Comparison of ENCODE assay signal across 8 cellular contexts in the genomic region with DNA sequence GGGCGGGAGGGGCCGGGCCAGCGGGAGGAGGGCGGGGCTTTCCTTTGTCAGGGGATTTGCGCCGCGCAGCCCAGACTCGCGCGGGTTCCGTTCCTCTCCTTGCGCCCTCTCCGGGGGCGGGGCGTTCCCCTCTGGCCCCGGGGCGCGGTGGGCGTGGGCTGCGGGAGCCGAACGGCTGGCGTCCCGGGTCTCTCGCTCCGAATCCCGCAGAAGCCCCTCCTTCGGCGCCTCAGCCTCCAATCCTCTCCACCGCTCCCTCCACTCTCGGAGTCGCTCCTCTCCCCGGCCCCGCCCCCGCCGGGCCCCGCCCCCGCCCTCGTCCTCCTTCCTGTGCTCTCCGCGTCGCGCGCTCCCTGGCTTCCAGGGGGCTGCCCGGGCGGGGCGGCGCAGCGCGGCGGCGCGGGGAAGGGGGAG.
A peak's percentile ranks its signal among the peaks of the same experiment; 100 is the strongest.
DNase-seq lines count a peak whose midpoint lies in the region; ATAC-seq, FAIRE-seq and TF ChIP-seq lines count a peak whose summit lies in the region.

No MANE protein-coding gene starts in this region.

- H3K27ac Mint-ChIP-seq in T-helper 1 cell treated with Interleukin-12 subunit alpha and Interleukin-12 subunit beta and Interleukin-4 antibody, amounts not matched to agents 30 μg/mL and 1 μg/mL, for 36 hours = no peak overlapping the region

- H3K36me3 Mint-ChIP-seq in T-helper 1 cell treated with Interleukin-12 subunit alpha and Interleukin-12 subunit beta and Interleukin-4 antibody, amounts not matched to agents 30 μg/mL and 1 μg/mL, for 36 hours (ENCODE audit: low read depth) = peaks cover 9% of the 10 kb centered on the region

- no peaks in the 10 kb centered on the region for H3K27me3 ChIP-seq in right atrium auricular region
- H3K27me3 ChIP-seq in prostate gland (replicated peaks; ENCODE audit: insufficient read depth) = no peaks in the 10 kb centered on the region

- no peaks in the 10 kb centered on the region for H3K9me3 Mint-ChIP-seq in T-helper 1 cell treated with Interleukin-12 subunit alpha and Interleukin-12 subunit beta and Interleukin-4 antibody, amounts not matched to agents 30 μg/mL and 1 μg/mL, for 36 hours

- H3K36me3 ChIP-seq in right atrium auricular region = peaks cover 12% of the 10 kb centered on the region
- no peaks in the 10 kb centered on the region for H3K36me3 ChIP-seq in prostate gland
- H3K36me3 ChIP-seq in urinary bladder (ENCODE audit: insufficient read depth) = no peaks in the 10 kb centered on the region

- FAIRE-seq in GM12891 (lab: Jason Lieb, UNC) = peak; percentile 83

- DNase-seq in GM12891 (ENCODE audit: insufficient read length, low spot score) (peak; percentile 91), NCI-H146 treated with DMSO at 0.1 percent for 48 hours (lab: John Stamatoyannopoulos, UW; ENCODE audit: unreplicated experiment) (peak; percentile 70), amygdala (lab: John Stamatoyannopoulos, UW) (peak in 55 of 56 donors; percentile 60 to 99 (median 93)), right atrium auricular region (ENCODE audit: low spot score) (peak; percentile 93), prostate gland (ENCODE audit: low spot score) (peak; percentile 94)

- peak; percentile 66 for ATAC-seq in HG02870 (IDR thresholded peaks at IDR 0.05; ENCODE audit: unreplicated experiment)

- H3K4me1 ChIP-seq in right atrium auricular region (peaks cover 0 to 78% of the 10 kb centered on the region in 2 donors), prostate gland (replicated peaks) (peaks cover 19% of the 10 kb centered on the region), urinary bladder (ENCODE audit: insufficient read depth) (no peaks in the 10 kb centered on the region)

- H3K9me3 ChIP-seq in right atrium auricular region (no peaks in the 10 kb centered on the region), prostate gland (no peaks in the 10 kb centered on the region)

- WGBS in prostate gland = under 1% methylated on average over 47 of the region's 53 CpGs
- under 1% methylated on average over 52 of the region's 53 CpGs for WGBS in urinary bladder

- H3K27me3 Mint-ChIP-seq in T-helper 1 cell treated with Interleukin-12 subunit alpha and Interleukin-12 subunit beta and Interleukin-4 antibody, amounts not matched to agents 30 μg/mL and 1 μg/mL, for 36 hours (ENCODE audit: low read depth) = no peaks in the 10 kb centered on the region

- peak overlapping the region; percentile 59 to 79 for H3K4me3 ChIP-seq in right atrium auricular region
- H3K4me3 ChIP-seq in prostate gland = peak overlapping the region; percentile 71 to 79
- H3K4me3 ChIP-seq in urinary bladder (ENCODE audit: low read depth, low read length) = peak overlapping the region; percentile 79

- TF ChIP-seq CTCF in right atrium auricular region (IDR thresholded peaks at IDR 0.05) (no peak), prostate gland (IDR thresholded peaks at IDR 0.05) (no peak)

- peak overlapping the region; percentile 88 for H3K4me3 Mint-ChIP-seq in T-helper 1 cell treated with Interleukin-12 subunit alpha and Interleukin-12 subunit beta and Interleukin-4 antibody, amounts not matched to agents 30 μg/mL and 1 μg/mL, for 36 hours

- no peak for TF ChIP-seq POLR2A in GM12891 (IDR thresholded peaks at IDR 0.05; ENCODE audit: low read depth, low read length)
- no peak for TF ChIP-seq POLR2A in prostate gland (IDR thresholded peaks at IDR 0.05)

- intact Hi-C loops in prostate gland (cut with DNase I) = loop anchor here (5.0 kb wide), 2 partner anchors 141 to 216 kb away; no protein-coding TSS in a partner anchor

- peaks cover 49% of the 10 kb centered on the region for H3K4me1 Mint-ChIP-seq in T-helper 1 cell treated with Interleukin-12 subunit alpha and Interleukin-12 subunit beta and Interleukin-4 antibody, amounts not matched to agents 30 μg/mL and 1 μg/mL, for 36 hours (ENCODE audit: low read depth)

- H3K27ac ChIP-seq in right atrium auricular region = peak overlapping the region; percentile 90 to 94
- peak overlapping the region; percentile 90 to 93 for H3K27ac ChIP-seq in prostate gland
- peak overlapping the region; percentile 92 for H3K27ac ChIP-seq in urinary bladder (ENCODE audit: low read depth)

TF ChIP-seq in GM12891, 5 proteins besides CTCF, POLR2A, EP300 and RAD21:
- TF ChIP-seq TAF1 (IDR thresholded peaks at IDR 0.05; ENCODE audit: low read depth, low read length) = no peak
- TF ChIP-seq SPI1 (IDR thresholded peaks at IDR 0.05; ENCODE audit: low read depth, low read length) = no peak
- TF ChIP-seq POLR2AphosphoS5 (IDR thresholded peaks at IDR 0.05; ENCODE audit: low read depth, low read length) = no peak
- TF ChIP-seq PAX5 (IDR thresholded peaks at IDR 0.05; ENCODE audit: insufficient read depth, low read length, severe bottlenecking) = no peak
- TF ChIP-seq POU2F2 (IDR thresholded peaks at IDR 0.05; ENCODE audit: low read depth, low read length) = no peak

Comparison
In these comparisons a context has a peak if more than half of its experiments do, and no peak if none do; other contexts are left out.
1. Peak in every context shown above with its lines: DNase-seq, ATAC-seq, H3K4me3 ChIP-seq and H3K27ac ChIP-seq.